ENCODE assay signal across 13 cellular contexts in genomic region chr18:26502834-26503233, GRCh38.
"Had no signal": no experiment of that assay in that cellular context is flagged by ENCODE, and none has a peak within 500 bp of the region (broad histone marks: within the 10 kb centered on the region; RNA-seq: fewer than 3 reads in every experiment).

No MANE protein-coding gene starts in this region.

- H3K27ac Mint-ChIP-seq: activated CD4-positive, alpha-beta T cell treated with anti-CD3 and anti-CD28 coated beads for 36 hours; activated naive CD4-positive, alpha-beta T cell treated with anti-CD3 and anti-CD28 coated beads, Interleukin-2, amount 50 U/mL, for 24 hours; natural killer cell treated with Interleukin-12 subunit alpha and Interleukin-12 subunit beta and Interleukin-15 and Interleukin-18, amount 100 ng/mL, for 72 hours had no signal

- H3K27me3 Mint-ChIP-seq: activated CD4-positive, alpha-beta T cell treated with anti-CD3 and anti-CD28 coated beads for 36 hours; activated naive CD4-positive, alpha-beta T cell treated with anti-CD3 and anti-CD28 coated beads, Interleukin-2, amount 50 U/mL, for 24 hours; natural killer cell treated with Interleukin-12 subunit alpha and Interleukin-12 subunit beta and Interleukin-15 and Interleukin-18, amount 100 ng/mL, for 72 hours had no signal

- H3K9me3 Mint-ChIP-seq: activated naive CD4-positive, alpha-beta T cell treated with anti-CD3 and anti-CD28 coated beads, Interleukin-2, amount 50 U/mL, for 24 hours; natural killer cell treated with Interleukin-12 subunit alpha and Interleukin-12 subunit beta and Interleukin-15 and Interleukin-18, amount 100 ng/mL, for 72 hours had no signal

- DNase-seq: activated CD4-positive, alpha-beta T cell treated with anti-CD3 and anti-CD28 coated beads for 36 hours; activated CD4-positive, alpha-beta T cell treated with anti-CD3 and anti-CD28 coated beads, Interleukin-2, amount 50 U/mL, for 48 hours; activated gamma-delta T cell; effector CD4-positive, alpha-beta T cell; esophagus squamous epithelium; left cardiac atrium; posterior cingulate gyrus; stimulated activated CD8-positive, alpha-beta memory T cell treated with anti-CD3 and anti-CD28 coated beads, Interleukin-4, amount 100 ng/mL, for 48 hours; stimulated activated naive CD4-positive, alpha-beta T cell treated with Interleukin-2 at 50 U/mL for 16 hours; thyroid gland had no signal

- H3K4me1 Mint-ChIP-seq: activated naive CD4-positive, alpha-beta T cell treated with anti-CD3 and anti-CD28 coated beads, Interleukin-2, amount 50 U/mL, for 24 hours had no signal

- H3K4me3 ChIP-seq: ascending aorta, esophagus squamous epithelium, thyroid gland had no signal

- H3K36me3 Mint-ChIP-seq: natural killer cell treated with Interleukin-12 subunit alpha and Interleukin-12 subunit beta and Interleukin-15 and Interleukin-18, amount 100 ng/mL, for 72 hours had no signal

- ATAC-seq: activated CD4-positive, alpha-beta T cell treated with anti-CD3 and anti-CD28 coated beads for 36 hours; natural killer cell treated with Interleukin-12 subunit alpha and Interleukin-12 subunit beta and Interleukin-15 and Interleukin-18, amount 100 ng/mL, for 72 hours had no signal

- H3K4me3 Mint-ChIP-seq: activated CD4-positive, alpha-beta T cell treated with anti-CD3 and anti-CD28 coated beads for 36 hours; activated naive CD4-positive, alpha-beta T cell treated with anti-CD3 and anti-CD28 coated beads, Interleukin-2, amount 50 U/mL, for 24 hours; natural killer cell treated with Interleukin-12 subunit alpha and Interleukin-12 subunit beta and Interleukin-15 and Interleukin-18, amount 100 ng/mL, for 72 hours had no signal
